ENCODE assay signal across 3 cellular contexts in the genomic region with DNA sequence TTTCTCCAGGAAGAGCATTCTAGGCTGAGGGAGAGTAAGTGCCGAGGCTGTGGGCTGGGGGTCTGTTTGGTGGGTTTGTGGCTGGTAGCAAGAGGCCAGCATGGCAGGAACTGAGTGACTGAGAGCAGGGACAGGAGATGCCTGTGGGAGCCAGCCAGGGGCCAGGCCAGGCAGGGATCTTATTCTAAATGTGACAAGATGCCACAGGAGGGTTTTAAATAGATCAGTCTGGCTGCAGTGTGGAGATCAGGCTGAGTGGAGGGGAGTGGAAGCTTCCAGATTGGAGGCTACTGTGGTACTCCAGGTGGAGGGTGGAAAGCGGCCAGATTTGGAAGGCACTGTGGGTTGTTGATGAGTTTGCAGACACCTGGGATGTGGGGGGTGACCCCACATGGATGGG. TPM values are rescaled to one million over a fixed set of nuclear protein-coding genes. Genes with fewer than 3 reads are reported as not detected.
"Had no signal": no experiment of that assay in that cellular context is flagged by ENCODE, and none has a peak within 500 bp of the region (broad histone marks: within the 10 kb centered on the region; RNA-seq: fewer than 3 reads in every experiment).

No MANE protein-coding gene starts in this region.

RNA-seq across cellular contexts. Expression of a gene that starts 28.9 kb away (rescaled TPM):
- total RNA-seq: M059J, Peyer's patch, SJSA1 had no signal
